In the genomic region with DNA sequence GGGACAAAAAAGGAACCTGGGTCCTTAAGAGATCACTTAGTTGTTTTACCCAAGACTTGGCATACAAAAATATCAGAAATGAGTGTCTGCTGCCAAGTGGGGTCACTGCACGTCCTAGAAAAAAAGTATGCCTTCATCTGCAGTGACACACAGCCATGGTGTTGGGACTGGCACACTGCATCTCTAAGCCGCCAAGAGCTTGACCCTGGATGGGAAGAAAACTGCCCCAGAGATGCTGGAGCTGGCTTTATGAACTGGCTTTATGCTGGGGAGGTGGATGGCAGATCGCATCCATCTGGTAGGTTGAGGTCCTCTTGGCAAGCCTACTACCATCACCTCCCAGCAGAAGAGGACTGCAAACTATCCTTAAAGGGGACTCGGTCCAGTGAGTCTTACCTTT, we compare ENCODE assay signal across 10 cellular contexts. TPM values are rescaled to one million over a fixed set of nuclear protein-coding genes. Genes with fewer than 3 reads are reported as not detected.
DNase-seq lines count a peak whose midpoint lies in the region; ATAC-seq and TF ChIP-seq lines count a peak whose summit lies in the region.
"Had no signal": no experiment of that assay in that cellular context is flagged by ENCODE, and none has a peak within 500 bp of the region (broad histone marks: within the 10 kb centered on the region; RNA-seq: fewer than 3 reads in every experiment).

No MANE protein-coding gene starts in this region.

- H3K27me3 ChIP-seq in ascending aorta: no peaks in the 10 kb centered on the region
- H3K27me3 ChIP-seq in mesenchymal stem cell (ENCODE audit: control insufficient read depth in 1 of 2, insufficient read depth in 1 of 2, low read length in 2 of 2): no peaks in the 10 kb centered on the region
- no peaks in the 10 kb centered on the region for H3K27me3 ChIP-seq in transverse colon
- H3K27me3 ChIP-seq: body of pancreas had no signal

- 97% methylated on average over 4 of the region's 4 CpGs for WGBS in mesenchymal stem cell
- WGBS in transverse colon (ENCODE audit: low coverage in 1 of 2), 2 donors: 71 to 94% methylated on average over 2 to 4 of the region's 4 CpGs

- H2BK15ac ChIP-seq in mesenchymal stem cell (ENCODE audit: low read depth, poor library complexity, severe bottlenecking): no peak overlapping the region

- no peak for TF ChIP-seq EP300 in transverse colon (IDR thresholded peaks at IDR 0.05; ENCODE audit: low read depth)

- intact Hi-C loops in ascending aorta (cut with DNase I): loop anchor here (2.0 kb wide), 1 partner anchor 52 kb away; a partner anchor contains a TSS
- intact Hi-C loops in transverse colon (cut with DNase I; ENCODE audit: low total_unique reads): no loop called here

- peak overlapping the region; percentile 64 to 68 for H3K4ac ChIP-seq in mesenchymal stem cell (ENCODE audit: low read depth in 1 of 2, low read length in 2 of 2)

- H3K9me3 ChIP-seq in ascending aorta (no peaks in the 10 kb centered on the region), mesenchymal stem cell (ENCODE audit: control insufficient read depth, low read length) (no peaks in the 10 kb centered on the region), transverse colon (no peaks in the 10 kb centered on the region)
- H3K9me3 ChIP-seq: body of pancreas had no signal

- TF ChIP-seq POLR2A in transverse colon (IDR thresholded peaks at IDR 0.05): no peak

- TF ChIP-seq CTCF in ascending aorta (IDR thresholded peaks at IDR 0.05): peak in 1 of 3 experiments; percentile 3
- TF ChIP-seq CTCF in transverse colon (IDR thresholded peaks at IDR 0.05): no peak

- peak overlapping the region in 1 of 2 experiments; percentile 70 for H3K23ac ChIP-seq in mesenchymal stem cell (ENCODE audit: low read length in 2 of 2)

- no peak overlapping the region for H3K14ac ChIP-seq in mesenchymal stem cell (ENCODE audit: low read length in 2 of 2)

- peak overlapping the region; percentile 9 for H4K8ac ChIP-seq in mesenchymal stem cell (ENCODE audit: low read length)

- no peaks in the 10 kb centered on the region for H3K27me3 Mint-ChIP-seq in activated T-cell treated with anti-CD3 and anti-CD28 coated beads, Interleukin-2, amount 50 U/mL, for 24 hours
- H3K27me3 Mint-ChIP-seq in activated T-cell treated with anti-CD3 and anti-CD28 coated beads, Interleukin-2, amount 50 U/mL, for 4 hours (ENCODE audit: low read depth): no peaks in the 10 kb centered on the region

- in situ Hi-C loops in transverse colon (cut with MboI; ENCODE audit: low pct_ligation_motif_present in 1 of 4, low pct_unique_long_range_greater_than_20kb in 1 of 4, low sequenced_read_pairs in 3 of 4): no loop called here

- H2BK5ac ChIP-seq in mesenchymal stem cell (ENCODE audit: low read depth, low read length, poor library complexity, severe bottlenecking): peak overlapping the region; percentile 40

- H3K18ac ChIP-seq in mesenchymal stem cell (ENCODE audit: low read depth in 1 of 2, low read length in 2 of 2): peak overlapping the region; percentile 38 to 98

- peak overlapping the region; percentile 81 for H3K9ac ChIP-seq in mesenchymal stem cell (ENCODE audit: low read length)

- no peaks in the 10 kb centered on the region for H3K9me3 Mint-ChIP-seq in activated T-cell treated with anti-CD3 and anti-CD28 coated beads, Interleukin-2, amount 50 U/mL, for 24 hours
- no peaks in the 10 kb centered on the region for H3K9me3 Mint-ChIP-seq in activated T-cell treated with anti-CD3 and anti-CD28 coated beads, Interleukin-2, amount 50 U/mL, for 4 hours

- no peak overlapping the region for H2AFZ ChIP-seq in mesenchymal stem cell (ENCODE audit: low read depth, low read length)

- peaks cover 19 to 36% of the 10 kb centered on the region in 2 donors for H3K4me1 ChIP-seq in ascending aorta
- peaks cover 17% of the 10 kb centered on the region for H3K4me1 ChIP-seq in mesenchymal stem cell (ENCODE audit: control insufficient read depth, insufficient read depth, low read depth, low read length)
- H3K4me1 ChIP-seq in transverse colon: peaks cover 43 to 67% (median 57%) of the 10 kb centered on the region in 4 donors

- peak overlapping the region; percentile 86 for H3K27ac Mint-ChIP-seq in activated T-cell treated with anti-CD3 and anti-CD28 coated beads, Interleukin-2, amount 50 U/mL, for 24 hours

- H3K79me1 ChIP-seq in mesenchymal stem cell (replicated peaks; ENCODE audit: low read length, poor library complexity, severe bottlenecking): peaks cover 21% of the 10 kb centered on the region

- H4K91ac ChIP-seq in mesenchymal stem cell (ENCODE audit: low read length): peak overlapping the region; percentile 55

- peak; percentile 33 for DNase-seq in activated T-cell treated with anti-CD3 and anti-CD28 coated beads, Interleukin-2, amount 50 U/mL, for 24 hours
- DNase-seq in activated T-cell treated with anti-CD3 and anti-CD28 coated beads, Interleukin-2, amount 50 U/mL, for 4 hours: no peak
- DNase-seq in ascending aorta (ENCODE audit: low spot score in 2 of 2) (peak in 1 of 2 donors; percentile 70), mesenchymal stem cell (peak; percentile 18), transverse colon (no peak), germinal center (ENCODE audit: low spot score) (no peak), GM03348 (ENCODE audit: low spot score) (no peak)
- no peak for DNase-seq in stimulated activated CD4-positive, alpha-beta T cell treated with anti-CD3 and anti-CD28 coated beads, Interleukin-4, amount 100 ng/mL, for 4 hours
- DNase-seq: AML-193 had no signal

- no peak for ATAC-seq in activated T-cell treated with anti-CD3 and anti-CD28 coated beads, Interleukin-2, amount 50 U/mL, for 4 hours

- H2BK12ac ChIP-seq in mesenchymal stem cell (ENCODE audit: low read length in 2 of 2): peak overlapping the region; percentile 18 to 100

- H3K4me3 Mint-ChIP-seq in activated T-cell treated with anti-CD3 and anti-CD28 coated beads, Interleukin-2, amount 50 U/mL, for 24 hours: no peak overlapping the region
- no peak overlapping the region for H3K4me3 Mint-ChIP-seq in activated T-cell treated with anti-CD3 and anti-CD28 coated beads, Interleukin-2, amount 50 U/mL, for 4 hours

- H3K4me3 ChIP-seq in ascending aorta (no peak overlapping the region), mesenchymal stem cell (ENCODE audit: insufficient read depth in 1 of 2, low read depth in 1 of 2, low read length in 2 of 2) (peak overlapping the region in 1 of 2 experiments; percentile 52), transverse colon (no peak overlapping the region)
- H3K4me3 ChIP-seq: body of pancreas had no signal

- H3K4me2 ChIP-seq in mesenchymal stem cell (ENCODE audit: low read length, poor library complexity, severe bottlenecking): no peak overlapping the region

- H3K36me3 ChIP-seq in ascending aorta (no peaks in the 10 kb centered on the region), mesenchymal stem cell (ENCODE audit: control insufficient read depth in 1 of 2, insufficient read depth in 2 of 2, low read depth in 1 of 2, low read length in 2 of 2) (peaks cover 2 to 13% of the 10 kb centered on the region in 2 experiments), transverse colon (no peaks in the 10 kb centered on the region)

- H2BK120ac ChIP-seq in mesenchymal stem cell (ENCODE audit: low read depth, low read length): peak overlapping the region; percentile 74

- H3K27ac ChIP-seq in ascending aorta (peak overlapping the region; percentile 26 to 59), mesenchymal stem cell (ENCODE audit: low read length, poor library complexity, severe bottlenecking) (peak overlapping the region; percentile 21), transverse colon (peak overlapping the region; percentile 70 to 96 (median 82))
- H3K27ac ChIP-seq: body of pancreas had no signal

- peaks cover 92% of the 10 kb centered on the region for H3K4me1 Mint-ChIP-seq in activated T-cell treated with anti-CD3 and anti-CD28 coated beads, Interleukin-2, amount 50 U/mL, for 24 hours (ENCODE audit: low read depth)
- H3K4me1 Mint-ChIP-seq in activated T-cell treated with anti-CD3 and anti-CD28 coated beads, Interleukin-2, amount 50 U/mL, for 4 hours (ENCODE audit: low read depth): peaks cover 89% of the 10 kb centered on the region

- H3K36me3 Mint-ChIP-seq in activated T-cell treated with anti-CD3 and anti-CD28 coated beads, Interleukin-2, amount 50 U/mL, for 24 hours (ENCODE audit: low read depth): peaks cover 46% of the 10 kb centered on the region
- peaks cover 14% of the 10 kb centered on the region for H3K36me3 Mint-ChIP-seq in activated T-cell treated with anti-CD3 and anti-CD28 coated beads, Interleukin-2, amount 50 U/mL, for 4 hours (ENCODE audit: insufficient read depth)

- peak overlapping the region; percentile 63 for H2AK5ac ChIP-seq in mesenchymal stem cell (ENCODE audit: low read length, severe bottlenecking)

RNA-seq across cellular contexts. Expression of a gene that starts 51.6 kb away (rescaled TPM):
- total RNA-seq in activated T-cell treated with anti-CD3 and anti-CD28 coated beads, Interleukin-2, amount 50 U/mL, for 4 hours: 100 to 1,000 TPM; 342 to 390 (median 377) TPM
- total RNA-seq in ascending aorta (57.7 TPM), transverse colon (10 to 100 TPM; 40.8 to 86.9 (median 65.5) TPM)
- polyA plus RNA-seq in mesenchymal stem cell (2013, experiment 1 of 2): 33.6 TPM
- 35.8 TPM for polyA plus RNA-seq in mesenchymal stem cell (2013, experiment 2 of 2)

Comparison
In these comparisons a context has a peak if more than half of its experiments do, and no peak if none do; other contexts are left out.
1. DNase-seq: peak in activated T-cell treated with anti-CD3 and anti-CD28 coated beads, Interleukin-2, amount 50 U/mL, for 24 hours (single experiment) and mesenchymal stem cell (single experiment); none in activated T-cell treated with anti-CD3 and anti-CD28 coated beads, Interleukin-2, amount 50 U/mL, for 4 hours (single experiment), transverse colon (single experiment), germinal center (single experiment), GM03348 (single experiment) and stimulated activated CD4-positive, alpha-beta T cell treated with anti-CD3 and anti-CD28 coated beads, Interleukin-4, amount 100 ng/mL, for 4 hours (0 of 2).
2. H3K27ac ChIP-seq: peak in every context shown above with its lines; median percentile 82 in transverse colon; 42 in ascending aorta; 21 in mesenchymal stem cell.